ENCODE assay signal across 27 cellular contexts in the genomic region with DNA sequence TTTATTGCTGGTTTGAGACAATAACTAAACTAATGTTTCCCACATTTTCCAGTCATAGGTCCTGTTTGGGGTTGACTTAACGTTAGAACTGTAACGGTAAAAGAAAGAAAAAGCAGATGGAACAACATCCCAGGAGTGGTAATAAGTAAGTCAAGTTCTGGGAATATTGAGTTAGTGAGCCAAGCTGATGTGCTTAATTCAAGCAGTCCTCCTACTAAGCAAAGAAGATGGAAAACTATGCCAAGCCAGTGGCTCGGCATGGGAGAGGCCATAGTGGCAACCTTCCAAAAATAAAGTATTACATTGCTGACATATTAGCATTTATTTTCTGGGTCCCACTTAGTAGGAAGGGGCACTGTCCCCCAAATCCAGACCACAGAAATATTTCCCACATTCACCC.
DNase-seq lines count a peak whose midpoint lies in the region; ATAC-seq and TF ChIP-seq lines count a peak whose summit lies in the region.
"Had no signal": no experiment of that assay in that cellular context is flagged by ENCODE, and none has a peak within 500 bp of the region (broad histone marks: within the 10 kb centered on the region; RNA-seq: fewer than 3 reads in every experiment).

No MANE protein-coding gene starts in this region.

- peak overlapping the region; percentile 73 for H3K4me2 ChIP-seq in PC-3 (ENCODE audit: low read length)

- no peaks in the 10 kb centered on the region for H3K79me2 ChIP-seq in PC-3 (ENCODE audit: low read length)

- H3K9ac ChIP-seq in PC-3 (ENCODE audit: low read length), result no peak overlapping the region
- no peak overlapping the region for H3K9ac ChIP-seq in skeletal muscle tissue (ENCODE audit: low read depth in 1 of 3, low read length in 3 of 3)

- H3K4me3 ChIP-seq in PC-3 (ENCODE audit: low read length), result peak overlapping the region; percentile 17; the same call in 1 of the 2 replicates
- no peak overlapping the region for H3K4me3 ChIP-seq in fibroblast of mammary gland (ENCODE audit: control insufficient read depth, low read depth, low read length)
- H3K4me3 ChIP-seq in skeletal muscle tissue (ENCODE audit: low read length in 3 of 3), result no peak overlapping the region
- H3K4me3 ChIP-seq: ascending aorta, colonic mucosa, stomach, upper lobe of right lung had no signal

- H4K20me1 ChIP-seq in PC-3 (ENCODE audit: low read length), result no peaks in the 10 kb centered on the region

- H3K4me1 ChIP-seq in PC-3 (ENCODE audit: insufficient read depth, low read length) (peaks cover 32% of the 10 kb centered on the region), skeletal muscle tissue (ENCODE audit: control insufficient read depth in 3 of 3, insufficient read depth in 3 of 3, low read length in 3 of 3) (peaks cover 0 to 5% (median 3%) of the 10 kb centered on the region in 3 donors)
- H3K4me1 ChIP-seq: ascending aorta, colonic mucosa had no signal

- CTCF ChIA-PET in PC-3 (lab: Charles Lee), result no interaction called here

- H3K36me3 ChIP-seq in PC-3 (ENCODE audit: low read depth, low read length) (no peaks in the 10 kb centered on the region), skeletal muscle tissue (ENCODE audit: control insufficient read depth in 3 of 3, insufficient read depth in 3 of 3, low read length in 3 of 3) (no peaks in the 10 kb centered on the region)
- H3K36me3 ChIP-seq: ascending aorta, colonic mucosa, stomach, upper lobe of right lung had no signal

- H3F3A ChIP-seq in PC-3 (ENCODE audit: low read length, unreplicated experiment), result no peaks in the 10 kb centered on the region

- H3K9me3 ChIP-seq in PC-3 (ENCODE audit: low read length) (no peaks in the 10 kb centered on the region), skeletal muscle tissue (ENCODE audit: control insufficient read depth in 3 of 3, low read length in 3 of 3) (no peaks in the 10 kb centered on the region)
- H3K9me3 ChIP-seq: ascending aorta, colonic mucosa, stomach, upper lobe of right lung had no signal

- BruUV-seq in PC-3 (replicated peaks; lab: Mats Ljungman, UMichigan), result no TSS peak

- peak; percentile 12 for DNase-seq in NCI-H510A treated with DMSO at 0.1 percent for 48 hours (lab: John Stamatoyannopoulos, UW)
- no peak for DNase-seq in NCI-H510A (lab: John Stamatoyannopoulos, UW)
- DNase-seq in PC-3, result peak; percentile 29
- peak; percentile 80 for DNase-seq in fibroblast of mammary gland (ENCODE audit: low read depth)
- DNase-seq in SHP77 treated with DMSO at 0.1 percent for 48 hours (lab: John Stamatoyannopoulos, UW), result no peak
- DNase-seq in NCI-H1436 treated with DMSO at 0.1 percent for 48 hours (lab: John Stamatoyannopoulos, UW), result no peak
- DNase-seq in Kasumi-1 (lab: John Stamatoyannopoulos, UW), result no peak
- DNase-seq: 8988T; activated B cell treated with CpG ODN at 0.5 μM for 24 hours; activated CD4-positive, alpha-beta memory T cell treated with anti-CD3 and anti-CD28 coated beads, Interleukin-2, amount 10 ng/mL, durations not matched to agents 7 days and 5 days; activated naive CD4-positive, alpha-beta T cell treated with Interleukin-2 at 50 U/mL for 16 hours; activated T-cell treated with anti-CD3 and anti-CD28 coated beads, Interleukin-2, amount 50 U/mL, for 1 hour; CD4-positive, alpha-beta T cell; colonic mucosa; DMS79 treated with DMSO at 0.1 percent for 48 hours; hypothalamus; kidney; naive thymus-derived CD8-positive, alpha-beta T cell; NCI-H1417 treated with DMSO at 0.1 percent for 48 hours; NCI-H774; stimulated activated CD4-positive, alpha-beta T cell treated with anti-CD3 and anti-CD28 coated beads, Interleukin-2, amount 100 ng/mL, for 48 hours; stomach; T-helper 9 cell; upper lobe of right lung had no signal

- intact Hi-C loops in PC-3 (cut with micrococcal nuclease), result no loop called here

- H3K27ac ChIP-seq in PC-3 (ENCODE audit: low read length), result peak overlapping the region; percentile 44
- peak overlapping the region; percentile 37 for H3K27ac ChIP-seq in skeletal muscle tissue (ENCODE audit: low read depth, low read length)
- H3K27ac ChIP-seq: ascending aorta, colonic mucosa, stomach, upper lobe of right lung had no signal

- TF ChIP-seq CTCF in PC-3 (conservative IDR thresholded peaks at IDR 0.05; ENCODE audit: low read depth, low read length), result no peak
- TF ChIP-seq CTCF in fibroblast of mammary gland (conservative IDR thresholded peaks at IDR 0.05; ENCODE audit: control insufficient read depth, insufficient read depth, low read depth, low read length), result no peak

- no peaks in the 10 kb centered on the region for H3K27me3 ChIP-seq in PC-3 (ENCODE audit: low read length)
- H3K27me3 ChIP-seq in skeletal muscle tissue (ENCODE audit: control insufficient read depth in 3 of 3, insufficient read depth in 3 of 3, low read length in 3 of 3), result no peaks in the 10 kb centered on the region
- H3K27me3 ChIP-seq: ascending aorta, colonic mucosa, upper lobe of right lung had no signal

- peak; percentile 43 for ATAC-seq in PC-3
- ATAC-seq: naive thymus-derived CD8-positive, alpha-beta T cell; SK-N-SH treated with all-trans-retinoic acid at 6 μM for 48 hours; upper lobe of right lung had no signal

- H3K9me2 ChIP-seq in PC-3 (replicated peaks; ENCODE audit: low read length), result no peaks in the 10 kb centered on the region

- no peak overlapping the region for H2AFZ ChIP-seq in PC-3 (ENCODE audit: low read length)

- POLR2A ChIA-PET in PC-3 (lab: Charles Lee; ENCODE audit: unreplicated experiment), result no interaction called here

Comparison
In these comparisons a context has a peak if more than half of its experiments do, and no peak if none do; other contexts are left out.
1. DNase-seq: peak in NCI-H510A treated with DMSO at 0.1 percent for 48 hours (single experiment), PC-3 (single experiment) and fibroblast of mammary gland (single experiment); none in NCI-H510A (single experiment), SHP77 treated with DMSO at 0.1 percent for 48 hours (single experiment), NCI-H1436 treated with DMSO at 0.1 percent for 48 hours (single experiment) and Kasumi-1 (0 of 2).